ENCODE assay signal across 24 cellular contexts in genomic region chr1:75733661-75734060, GRCh38.
"Had no signal": no experiment of that assay in that cellular context is flagged by ENCODE, and none has a peak within 500 bp of the region (broad histone marks: within the 10 kb centered on the region; RNA-seq: fewer than 3 reads in every experiment).

No MANE protein-coding gene starts in this region.

- ATAC-seq: left cardiac atrium; left lung; lower lobe of right lung; natural killer cell; right lobe of liver; stimulated activated memory B cell treated with anti-CD40 and anti-IgM and Interleukin-4, amounts not matched to agents 10 μg/mL and 1 μg/mL and 100 μg/mL, for 72 hours; stimulated activated naive CD8-positive, alpha-beta T cell treated with anti-CD3 and anti-CD28 coated beads, Interleukin-15, amount 100 ng/mL, for 72 hours had no signal

- DNase-seq: hippocampal formation; kidney glomerular epithelial cell; left cardiac atrium; left lung; lower lobe of right lung; mammary epithelial cell; mesenchymal stem cell; natural killer cell; ovary; right lobe of liver; stimulated activated CD4-positive, alpha-beta T cell treated with anti-CD3 and anti-CD28 coated beads, Interleukin-1b, Interleukin-23, amount 100 ng/mL, for 48 hours; stimulated activated CD4-positive, alpha-beta T cell treated with anti-CD3 and anti-CD28 coated beads, Interleukin-2, amount 100 ng/mL, for 48 hours; stimulated activated CD4-positive, alpha-beta T cell treated with anti-CD3 and anti-CD28 coated beads, Interleukin-4, amount 100 ng/mL, for 4 hours; stimulated activated CD8-positive, alpha-beta memory T cell treated with anti-CD3 and anti-CD28 coated beads, Interleukin-4, amount 100 ng/mL, for 48 hours; stimulated activated naive CD4-positive, alpha-beta T cell treated with Interleukin-2 at 50 U/mL for 16 hours; stimulated activated naive CD8-positive, alpha-beta T cell treated with anti-CD3 and anti-CD28 coated beads, Interleukin-15, amount 100 ng/mL, for 72 hours; substantia nigra; uterus had no signal

- H3K9me3 Mint-ChIP-seq: natural killer cell; stimulated activated memory B cell treated with anti-CD40 and anti-IgM and Interleukin-4, amounts not matched to agents 10 μg/mL and 1 μg/mL and 100 μg/mL, for 72 hours; stimulated activated naive CD8-positive, alpha-beta T cell treated with anti-CD3 and anti-CD28 coated beads, Interleukin-15, amount 100 ng/mL, for 72 hours; type B pancreatic cell had no signal

- H3K27me3 ChIP-seq: left lung, ovary, right atrium auricular region, right lobe of liver, tibial nerve, uterus had no signal

- H3K27ac Mint-ChIP-seq: natural killer cell; stimulated activated memory B cell treated with anti-CD40 and anti-IgM and Interleukin-4, amounts not matched to agents 10 μg/mL and 1 μg/mL and 100 μg/mL, for 72 hours; stimulated activated naive CD8-positive, alpha-beta T cell treated with anti-CD3 and anti-CD28 coated beads, Interleukin-15, amount 100 ng/mL, for 72 hours; type B pancreatic cell had no signal

- FAIRE-seq: keratinocyte had no signal

- H3K27me3 Mint-ChIP-seq: stimulated activated memory B cell treated with anti-CD40 and anti-IgM and Interleukin-4, amounts not matched to agents 10 μg/mL and 1 μg/mL and 100 μg/mL, for 72 hours; stimulated activated naive CD8-positive, alpha-beta T cell treated with anti-CD3 and anti-CD28 coated beads, Interleukin-15, amount 100 ng/mL, for 72 hours; type B pancreatic cell had no signal

- H3K4me1 ChIP-seq: left lung, right atrium auricular region, right lobe of liver, tibial nerve, uterus had no signal

- H3K4me3 Mint-ChIP-seq: natural killer cell; stimulated activated memory B cell treated with anti-CD40 and anti-IgM and Interleukin-4, amounts not matched to agents 10 μg/mL and 1 μg/mL and 100 μg/mL, for 72 hours; stimulated activated naive CD8-positive, alpha-beta T cell treated with anti-CD3 and anti-CD28 coated beads, Interleukin-15, amount 100 ng/mL, for 72 hours; type B pancreatic cell had no signal

- H3K27ac ChIP-seq: left lung, lower lobe of right lung, ovary, right atrium auricular region, right lobe of liver, tibial nerve, uterus had no signal

- H3K9me3 ChIP-seq: left lung, lower lobe of right lung, ovary, right atrium auricular region, right lobe of liver, tibial nerve, uterus had no signal

- H3K4me3 ChIP-seq: left lung, lower lobe of right lung, ovary, right atrium auricular region, right lobe of liver, smooth muscle cell, tibial nerve, uterus had no signal

- H3K36me3 ChIP-seq: ovary, uterus had no signal
